2 cellular contexts compared by ENCODE assay signal in genomic region chr4:5946653-5947052, GRCh38. TPM values are rescaled to one million over a fixed set of nuclear protein-coding genes. Genes with fewer than 3 reads are reported as not detected.
"Had no signal": no experiment of that assay in that cellular context is flagged by ENCODE, and none has a peak within 500 bp of the region (broad histone marks: within the 10 kb centered on the region; RNA-seq: fewer than 3 reads in every experiment).

No MANE protein-coding gene starts in this region.

RNA-seq across cellular contexts. Expression of gene CRMP1, which starts 53.8 kb away (rescaled TPM):
- total RNA-seq: endothelial cell of umbilical vein, foreskin keratinocyte had no signal
- polyA plus RNA-seq: foreskin keratinocyte had no signal
